25 cellular contexts compared by ENCODE assay signal in the genomic region with DNA sequence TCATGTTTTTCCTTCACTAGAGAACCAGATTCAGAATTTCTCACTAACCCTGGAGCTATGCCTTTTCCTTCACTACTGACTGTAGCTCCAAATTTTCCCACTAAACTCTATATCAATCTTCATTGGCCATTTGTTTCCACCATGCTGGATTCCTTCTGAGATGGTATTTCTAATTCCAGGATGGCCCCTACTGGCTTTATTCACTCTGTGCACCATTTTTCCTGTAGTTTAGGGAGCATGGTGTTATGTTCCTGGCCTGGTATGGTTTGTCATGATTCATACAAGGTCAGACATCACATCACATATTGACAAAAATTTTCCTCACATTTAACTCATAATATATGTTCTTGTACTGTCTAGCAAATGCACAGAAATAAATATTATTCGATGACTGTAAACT.
DNase-seq lines count a peak whose midpoint lies in the region; ATAC-seq, FAIRE-seq and TF ChIP-seq lines count a peak whose summit lies in the region.
"Had no signal": no experiment of that assay in that cellular context is flagged by ENCODE, and none has a peak within 500 bp of the region (broad histone marks: within the 10 kb centered on the region; RNA-seq: fewer than 3 reads in every experiment).

No MANE protein-coding gene starts in this region.

- H3K4me3 ChIP-seq in breast epithelium: no peak overlapping the region
- no peak overlapping the region for H3K4me3 ChIP-seq in PC-3 (ENCODE audit: low read length)
- H3K4me3 ChIP-seq in H1 (ENCODE audit: extremely low read depth in 1 of 4, insufficient read depth in 2 of 4, low read depth in 3 of 4, low read length in 4 of 4): no peak overlapping the region
- no peak overlapping the region for H3K4me3 ChIP-seq in thoracic aorta
- H3K4me3 ChIP-seq: BLaER1, cardiac muscle cell, left lung, suprapubic skin, uterus had no signal

- H2BK5ac ChIP-seq in H1 (ENCODE audit: low read depth, low read length): no peak overlapping the region

- H3K27me3 ChIP-seq in breast epithelium: no peaks in the 10 kb centered on the region
- no peaks in the 10 kb centered on the region for H3K27me3 ChIP-seq in PC-3 (ENCODE audit: low read length)
- H3K27me3 ChIP-seq in H1 (replicated peaks in 1 of 4; ENCODE audit: control insufficient read depth in 3 of 4, extremely low read depth in 1 of 4, insufficient read depth in 3 of 4, low read length in 3 of 4): no peaks in the 10 kb centered on the region
- no peaks in the 10 kb centered on the region for H3K27me3 ChIP-seq in thoracic aorta (replicated peaks; ENCODE audit: insufficient read depth)
- H3K27me3 ChIP-seq: BLaER1, cardiac muscle cell, left lung, suprapubic skin, uterus had no signal

- H3K79me2 ChIP-seq in PC-3 (ENCODE audit: low read length): no peaks in the 10 kb centered on the region
- no peaks in the 10 kb centered on the region for H3K79me2 ChIP-seq in H1 (ENCODE audit: control insufficient read depth in 1 of 2, insufficient read depth in 2 of 2, low read length in 2 of 2)

- no peak overlapping the region for H3K4me3 Mint-ChIP-seq in MCF 10A (ENCODE audit: unreplicated experiment)
- H3K4me3 Mint-ChIP-seq: nephron progenitor cell had no signal

- H4K5ac ChIP-seq in H1 (ENCODE audit: insufficient read length, low read depth, low read length): no peak overlapping the region

- no peak overlapping the region for H2BK15ac ChIP-seq in H1 (ENCODE audit: low read length)

- H3K27ac ChIP-seq in breast epithelium (no peak overlapping the region), PC-3 (ENCODE audit: low read length) (no peak overlapping the region), H1 (ENCODE audit: low read depth, low read length) (no peak overlapping the region), thoracic aorta (peak overlapping the region; percentile 11 to 68)
- H3K27ac ChIP-seq: BLaER1, cardiac muscle cell, left lung, suprapubic skin, uterus had no signal

- intact Hi-C loops in MCF 10A (cut with micrococcal nuclease) (no loop called here), breast epithelium (cut with DNase I; ENCODE audit: low total_unique reads) (no loop called here), PC-3 (cut with micrococcal nuclease) (loop anchor here (1.0 kb wide), 1 partner anchor 202 kb away; no protein-coding TSS in a partner anchor)

- H3K18ac ChIP-seq in H1 (ENCODE audit: extremely low read depth, low read length): no peak overlapping the region

- WGBS in H1 (ENCODE audit: extremely low coverage in 1 of 2, insufficient coverage in 1 of 2, insufficient read length in 1 of 2, insufficient replicate concordance in 2 of 2, low coverage in 1 of 2, low lambda C conversion rate in 2 of 2, missing lambda C conversion rate in 1 of 2), 2 experiments: 95% methylated on average over 1 of the region's 1 CpG; no CpG with 5 or more reads in 1 of the 2 experiments

- TF ChIP-seq EP300 in H1 (IDR thresholded peaks at IDR 0.05; ENCODE audit: borderline replicate concordance in 1 of 2, low read depth in 2 of 2, low read length in 2 of 2): no peak

- H2BK20ac ChIP-seq in H1 (ENCODE audit: low read length): no peak overlapping the region

- ATAC-seq in PC-3 (peak; percentile 67), thoracic aorta (ENCODE audit: insufficient number of reproducible peaks, low FRiP score, low read depth) (no peak), GM18868 (IDR thresholded peaks at IDR 0.05; ENCODE audit: unreplicated experiment) (no peak), GM18517 (IDR thresholded peaks at IDR 0.05; ENCODE audit: unreplicated experiment) (no peak)
- ATAC-seq: left lung had no signal

- H3K23ac ChIP-seq in H1 (ENCODE audit: insufficient read length): no peak overlapping the region

- H3K36me3 Mint-ChIP-seq in MCF 10A (ENCODE audit: insufficient read depth, unreplicated experiment): no peaks in the 10 kb centered on the region

- POLR2A ChIA-PET in MCF 10A (lab: Yijun Ruan, JAX) (no interaction called here), PC-3 (lab: Charles Lee; ENCODE audit: unreplicated experiment) (no interaction called here), H1 (lab: Charles Lee; ENCODE audit: partially characterized antibody) (no interaction called here)

- TF ChIP-seq POLR2A in breast epithelium (IDR thresholded peaks at IDR 0.05): no peak
- no peak for TF ChIP-seq POLR2A in H1 (IDR thresholded peaks at IDR 0.05; ENCODE audit: control extremely low read depth in 1 of 2, low read depth in 2 of 2, low read length in 2 of 2)

- H3K14ac ChIP-seq in H1 (ENCODE audit: insufficient read length): no peak overlapping the region

- H2AFZ ChIP-seq in PC-3 (ENCODE audit: low read length): no peak overlapping the region; the same call in 1 of the 2 replicates
- H2AFZ ChIP-seq in H1 (ENCODE audit: low read length): no peak overlapping the region

- H3K4me1 ChIP-seq in breast epithelium (no peaks in the 10 kb centered on the region), PC-3 (ENCODE audit: insufficient read depth, low read length) (no peaks in the 10 kb centered on the region), H1 (replicated peaks in 1 of 4; ENCODE audit: control insufficient read depth in 3 of 4, insufficient read depth in 4 of 4, low read length in 3 of 4) (no peaks in the 10 kb centered on the region), thoracic aorta (ENCODE audit: control insufficient read depth in 1 of 2, low read depth in 2 of 2) (peaks cover 6 to 36% of the 10 kb centered on the region in 2 donors)
- H3K4me1 ChIP-seq: BLaER1, left lung, suprapubic skin, uterus had no signal

- CTCF ChIA-PET in MCF 10A (lab: Yijun Ruan, JAX) (interaction anchor here (0.6 to 2.1 kb wide), 7 partner anchors 9 to 717 kb away, joined by 3 to 10 read pairs (median 4); no protein-coding TSS in a partner anchor), PC-3 (lab: Charles Lee) (interaction anchor here (0.7 kb wide), 1 partner anchor 188 kb away, joined by 3 read pairs; no protein-coding TSS in a partner anchor), H1 (lab: Charles Lee; ENCODE audit: partially characterized antibody) (interaction anchor here (0.7 to 1.5 kb wide), 4 partner anchors 60 to 284 kb away, joined by 3 to 5 read pairs (median 3); no protein-coding TSS in a partner anchor)

- H4K91ac ChIP-seq in H1 (replicated peaks; ENCODE audit: insufficient read length, low read length): no peak overlapping the region

- DNase-seq in MCF 10A (ENCODE audit: unreplicated experiment) (peak; percentile 9), breast epithelium (ENCODE audit: low spot score in 2 of 2) (no peak), PC-3 (peak; percentile 13), H1 (ENCODE audit: low read depth in 1 of 2, low spot score in 2 of 2) (no peak), thoracic aorta (ENCODE audit: low spot score) (no peak), activated gamma-delta T cell treated with Interleukin-2 at 50 U/mL for 16 hours (no peak)
- DNase-seq: activated CD4-positive, alpha-beta T cell treated with anti-CD3 and anti-CD28 coated beads, Interleukin-2, amount 50 U/mL, for 48 hours; activated effector memory CD4-positive, alpha-beta T cell treated with anti-CD3 and anti-CD28 coated beads, Interleukin-2, amount 50 U/mL, for 16 hours; foreskin fibroblast; left lung; NCI-H2107; NCI-H524; nephron progenitor cell; posterior cingulate gyrus; RPMI8226; T-helper 9 cell; uterus had no signal

- H3F3A ChIP-seq in PC-3 (ENCODE audit: low read length, unreplicated experiment): no peaks in the 10 kb centered on the region

- TF ChIP-seq RAD21 in H1 (IDR thresholded peaks at IDR 0.05 in 1 of 2, conservative IDR thresholded peaks at IDR 0.05 in 1 of 2; ENCODE audit: low read depth in 2 of 2, low read length in 2 of 2): peak; percentile 38 to 49

- no peaks in the 10 kb centered on the region for H3K4me1 Mint-ChIP-seq in MCF 10A (ENCODE audit: insufficient read depth, unreplicated experiment)
- H3K4me1 Mint-ChIP-seq: nephron progenitor cell had no signal

- BruUV-seq in MCF 10A (replicated peaks; lab: Mats Ljungman, UMichigan) (no TSS peak), PC-3 (replicated peaks; lab: Mats Ljungman, UMichigan) (no TSS peak)

- H3K9me3 ChIP-seq in breast epithelium: no peaks in the 10 kb centered on the region
- no peaks in the 10 kb centered on the region for H3K9me3 ChIP-seq in PC-3 (ENCODE audit: low read length)
- H3K9me3 ChIP-seq in H1 (ENCODE audit: insufficient read depth in 2 of 2, low read depth in 1 of 2, low read length in 1 of 2): no peaks in the 10 kb centered on the region
- H3K9me3 ChIP-seq in thoracic aorta: no peaks in the 10 kb centered on the region
- H3K9me3 ChIP-seq: BLaER1, suprapubic skin, uterus had no signal

- TF ChIP-seq CTCF in MCF 10A (IDR thresholded peaks at IDR 0.05; ENCODE audit: unreplicated experiment) (no peak), breast epithelium (IDR thresholded peaks at IDR 0.05) (no peak), PC-3 (conservative IDR thresholded peaks at IDR 0.05; ENCODE audit: low read depth, low read length) (peak; percentile 33; the same call in 1 of the 2 replicates), H1 (IDR thresholded peaks at IDR 0.05; ENCODE audit: control extremely low read depth in 1 of 3, insufficient read depth in 1 of 3, low read depth in 1 of 3, low read length in 3 of 3) (peak in 1 of 3 experiments; percentile 21; a peak in 2 of 4 replicates), thoracic aorta (IDR thresholded peaks at IDR 0.05) (no peak)

- peaks cover 17% of the 10 kb centered on the region for H3K9me3 Mint-ChIP-seq in MCF 10A (ENCODE audit: unreplicated experiment)

- no peaks in the 10 kb centered on the region for H3K79me1 ChIP-seq in H1 (ENCODE audit: low read depth, low read length)

- H3K9me2 ChIP-seq in PC-3 (replicated peaks; ENCODE audit: low read length): no peaks in the 10 kb centered on the region

- no peak for FAIRE-seq in H1 (lab: Jason Lieb, UNC)
- FAIRE-seq: endothelial cell of umbilical vein, G401.6, GM18507 had no signal

- no peak overlapping the region for H2AK5ac ChIP-seq in H1 (ENCODE audit: low read depth, low read length)

- H3K36me3 ChIP-seq in breast epithelium (no peaks in the 10 kb centered on the region), PC-3 (ENCODE audit: low read depth, low read length) (no peaks in the 10 kb centered on the region), H1 (ENCODE audit: control insufficient read depth in 2 of 4, insufficient read depth in 4 of 4, low read length in 3 of 4) (no peaks in the 10 kb centered on the region), thoracic aorta (no peaks in the 10 kb centered on the region)
- H3K36me3 ChIP-seq: BLaER1, cardiac muscle cell, left lung, suprapubic skin, uterus had no signal

- no peak overlapping the region for H2BK12ac ChIP-seq in H1 (ENCODE audit: low read depth, low read length)

- no peak overlapping the region for H2BK120ac ChIP-seq in H1 (replicated peaks; ENCODE audit: low read depth, low read length)

- no peak overlapping the region for H3K4me2 ChIP-seq in PC-3 (ENCODE audit: low read length)
- H3K4me2 ChIP-seq in H1 (ENCODE audit: insufficient read depth in 1 of 2, low read depth in 2 of 2, low read length in 2 of 2): no peak overlapping the region
- H3K4me2 ChIP-seq: BLaER1 had no signal

- H3K4ac ChIP-seq in H1 (replicated peaks; ENCODE audit: insufficient read length, low read depth, low read length): no peak overlapping the region

- H3K56ac ChIP-seq in H1 (replicated peaks; ENCODE audit: insufficient read length, low read depth, low read length): no peak overlapping the region

- H3K23me2 ChIP-seq in H1 (ENCODE audit: low read depth, low read length): no peaks in the 10 kb centered on the region

- H4K20me1 ChIP-seq in PC-3 (ENCODE audit: low read length) (no peaks in the 10 kb centered on the region), H1 (replicated peaks in 1 of 2; ENCODE audit: control insufficient read depth in 1 of 2, insufficient read depth in 2 of 2, low read length in 2 of 2) (no peaks in the 10 kb centered on the region)
- H4K20me1 ChIP-seq: BLaER1 had no signal

- no peak overlapping the region for H4K8ac ChIP-seq in H1 (ENCODE audit: extremely low read depth, insufficient read depth, low read length)

- H3K9ac ChIP-seq in PC-3 (ENCODE audit: low read length) (no peak overlapping the region), H1 (replicated peaks in 1 of 4; ENCODE audit: extremely low read depth in 1 of 4, low read depth in 3 of 4, low read length in 3 of 4) (no peak overlapping the region)
- H3K9ac ChIP-seq: BLaER1 had no signal

- peak overlapping the region; percentile 1 for H3K27ac Mint-ChIP-seq in MCF 10A (ENCODE audit: low read depth, unreplicated experiment)
- H3K27ac Mint-ChIP-seq: nephron progenitor cell had no signal

- no peaks in the 10 kb centered on the region for H3K27me3 Mint-ChIP-seq in MCF 10A (ENCODE audit: insufficient read depth, unreplicated experiment)

Comparison
In these comparisons a context has a peak if more than half of its experiments do, and no peak if none do; other contexts are left out.
1. DNase-seq: peak in MCF 10A (single experiment) and PC-3 (single experiment); none in breast epithelium (0 of 2), H1 (0 of 2), thoracic aorta (single experiment) and activated gamma-delta T cell treated with Interleukin-2 at 50 U/mL for 16 hours (single experiment).
2. H3K27ac ChIP-seq: peak in thoracic aorta (2 of 2); none in breast epithelium (0 of 2), PC-3 (single experiment) and H1 (single experiment).